Comparison of ENCODE assay signal across 17 cellular contexts in genomic region chr11:26930518-26931247, GRCh38.
A peak's percentile ranks its signal among the peaks of the same experiment; 100 is the strongest.
DNase-seq lines count a peak whose midpoint lies in the region; ATAC-seq and TF ChIP-seq lines count a peak whose summit lies in the region.
"Had no signal": no experiment of that assay in that cellular context is flagged by ENCODE, and none has a peak within 500 bp of the region (broad histone marks: within the 10 kb centered on the region; RNA-seq: fewer than 3 reads in every experiment).

No MANE protein-coding gene starts in this region.

- no peaks in the 10 kb centered on the region for H3K27me3 ChIP-seq in ACC112 (ENCODE audit: insufficient read depth, low read length)
- no peaks in the 10 kb centered on the region for H3K27me3 ChIP-seq in psoas muscle (ENCODE audit: insufficient read depth in 3 of 3, low read length in 2 of 3)
- no peaks in the 10 kb centered on the region for H3K27me3 ChIP-seq in adrenal gland
- H3K27me3 ChIP-seq: pancreas, uterus had no signal

- H3K4me3 ChIP-seq in ACC112 (ENCODE audit: low read depth, low read length) (no peak overlapping the region), mucosa of descending colon (no peak overlapping the region), psoas muscle (no peak overlapping the region), adrenal gland (no peak overlapping the region)
- H3K4me3 ChIP-seq: pancreas, uterus had no signal

- H3K9me3 ChIP-seq in mucosa of descending colon, result no peaks in the 10 kb centered on the region
- no peaks in the 10 kb centered on the region for H3K9me3 ChIP-seq in psoas muscle
- no peaks in the 10 kb centered on the region for H3K9me3 ChIP-seq in adrenal gland (replicated peaks in 1 of 3)
- H3K9me3 ChIP-seq: pancreas, uterus had no signal

- DNase-seq in GM04503 (ENCODE audit: low read depth) (peak; percentile 55), chondrocyte (ENCODE audit: low spot score) (no peak), mucosa of descending colon (no peak), G401 (ENCODE audit: low spot score) (no peak), psoas muscle (no peak), NCI-H1436 treated with DMSO at 0.1 percent for 48 hours (lab: John Stamatoyannopoulos, UW) (no peak), adrenal gland (no peak)
- DNase-seq: activated T-cell treated with anti-CD3 and anti-CD28 coated beads, Interleukin-2, amount 50 U/mL, for 24 hours; MV-4-11; NCI-H2029 treated with DMSO at 0.1 percent for 48 hours; pancreas; stimulated activated CD4-positive, alpha-beta T cell treated with anti-CD3 and anti-CD28 coated beads, Interleukin-15, amount 100 ng/mL, for 24 hours; uterus had no signal

- no peak for TF ChIP-seq POLR2A in adrenal gland (IDR thresholded peaks at IDR 0.05)

- 3 to 89% (median 45%) methylated on average over 1 of the region's 1 CpG for WGBS in psoas muscle, 3 donors
- 39 to 95% (median 84%) methylated on average over 1 of the region's 1 CpG for whole genome bisulfite sequencing in adrenal gland, 4 donors

- H2AFZ ChIP-seq in ACC112 (ENCODE audit: low read length, unreplicated experiment), result no peak overlapping the region

- peak overlapping the region; percentile 61 for H3K27ac Mint-ChIP-seq in chondrocyte (ENCODE audit: unreplicated experiment)
- H3K27ac Mint-ChIP-seq: activated naive CD8-positive, alpha-beta T cell; activated T-cell treated with anti-CD3 and anti-CD28 coated beads, Interleukin-2, amount 50 U/mL, for 24 hours; stimulated activated naive CD8-positive, alpha-beta T cell treated with anti-CD3 and anti-CD28 coated beads, Interleukin-15, Interleukin-2, amounts not matched to agents 100 ng/mL and 50 ng/mL, for 24 hours had no signal

- in situ Hi-C loops in G401 (cut with HindIII; ENCODE audit: low sequenced_read_pairs), result no loop called here

- no peak overlapping the region for H3K4me3 Mint-ChIP-seq in chondrocyte (ENCODE audit: unreplicated experiment)
- H3K4me3 Mint-ChIP-seq: activated naive CD8-positive, alpha-beta T cell; activated T-cell treated with anti-CD3 and anti-CD28 coated beads, Interleukin-2, amount 50 U/mL, for 24 hours; stimulated activated naive CD8-positive, alpha-beta T cell treated with anti-CD3 and anti-CD28 coated beads, Interleukin-15, Interleukin-2, amounts not matched to agents 100 ng/mL and 50 ng/mL, for 24 hours had no signal

- H3K4me1 ChIP-seq in ACC112 (ENCODE audit: control insufficient read depth, insufficient read depth, low read length, unreplicated experiment) (peaks cover 21% of the 10 kb centered on the region), mucosa of descending colon (ENCODE audit: low read depth) (no peaks in the 10 kb centered on the region), psoas muscle (no peaks in the 10 kb centered on the region), adrenal gland (replicated peaks in 1 of 2) (no peaks in the 10 kb centered on the region)
- H3K4me1 ChIP-seq: pancreas, uterus had no signal

- H3K36me3 Mint-ChIP-seq in chondrocyte (ENCODE audit: low read depth), result no peaks in the 10 kb centered on the region
- H3K36me3 Mint-ChIP-seq: activated naive CD8-positive, alpha-beta T cell had no signal

- no peaks in the 10 kb centered on the region for H3K27me3 Mint-ChIP-seq in chondrocyte (ENCODE audit: low read depth)
- H3K27me3 Mint-ChIP-seq: activated naive CD8-positive, alpha-beta T cell; activated T-cell treated with anti-CD3 and anti-CD28 coated beads, Interleukin-2, amount 50 U/mL, for 24 hours; stimulated activated naive CD8-positive, alpha-beta T cell treated with anti-CD3 and anti-CD28 coated beads, Interleukin-15, Interleukin-2, amounts not matched to agents 100 ng/mL and 50 ng/mL, for 24 hours had no signal

- no peaks in the 10 kb centered on the region for H3K79me2 ChIP-seq in ACC112 (ENCODE audit: control insufficient read depth, insufficient read depth, low read length, unreplicated experiment)

- intact Hi-C loops in mucosa of descending colon (cut with DNase I, micrococcal nuclease) (no loop called here), psoas muscle (cut with DNase I) (no loop called here), adrenal gland (cut with DNase I) (no loop called here)

- ATAC-seq in mucosa of descending colon (peak; percentile 17), psoas muscle (no peak)
- ATAC-seq: left lobe of liver had no signal

- H3K9me3 Mint-ChIP-seq in chondrocyte (ENCODE audit: low read depth), result peaks cover 19% of the 10 kb centered on the region

- no peaks in the 10 kb centered on the region for H3K36me3 ChIP-seq in ACC112 (ENCODE audit: insufficient read depth, low read length)
- no peaks in the 10 kb centered on the region for H3K36me3 ChIP-seq in mucosa of descending colon (ENCODE audit: low read depth)
- no peaks in the 10 kb centered on the region for H3K36me3 ChIP-seq in psoas muscle (ENCODE audit: insufficient read depth in 1 of 2, low read depth in 1 of 2)
- no peaks in the 10 kb centered on the region for H3K36me3 ChIP-seq in adrenal gland (replicated peaks in 1 of 2)
- H3K36me3 ChIP-seq: pancreas, uterus had no signal

- no peak for TF ChIP-seq CTCF in chondrocyte (IDR thresholded peaks at IDR 0.05)
- TF ChIP-seq CTCF in mucosa of descending colon (IDR thresholded peaks at IDR 0.05), result no peak
- no peak for TF ChIP-seq CTCF in psoas muscle (IDR thresholded peaks at IDR 0.05)
- no peak for TF ChIP-seq CTCF in adrenal gland (IDR thresholded peaks at IDR 0.05)

- peaks cover 46% of the 10 kb centered on the region for H3K4me1 Mint-ChIP-seq in chondrocyte (ENCODE audit: low read depth)

- H3K27ac ChIP-seq in ACC112 (ENCODE audit: low read depth, low read length), result peak overlapping the region; percentile 32
- H3K27ac ChIP-seq in psoas muscle, result no peak overlapping the region
- H3K27ac ChIP-seq in adrenal gland, result no peak overlapping the region
- H3K27ac ChIP-seq: pancreas, uterus had no signal
